In genomic region chr14:75344396-75344795, GRCh38 we compare ENCODE assay signal across 22 cellular contexts.
"Had no signal": no experiment of that assay in that cellular context is flagged by ENCODE, and none has a peak within 500 bp of the region (broad histone marks: within the 10 kb centered on the region; RNA-seq: fewer than 3 reads in every experiment).

No MANE protein-coding gene starts in this region.

- H3K4me1 Mint-ChIP-seq: mesothelial cell of epicardium had no signal

- H3K4me3 Mint-ChIP-seq: effector memory CD8-positive, alpha-beta T cell; memory B cell; mesothelial cell of epicardium; nephron progenitor cell had no signal

- H2AFZ ChIP-seq: hepatocyte had no signal

- H3K27me3 ChIP-seq: esophagus muscularis mucosa, hepatocyte, suprapubic skin, thyroid gland, upper lobe of left lung, vagina had no signal

- H3K27me3 Mint-ChIP-seq: effector memory CD8-positive, alpha-beta T cell had no signal

- H3K27ac ChIP-seq: epithelial cell of prostate, esophagus muscularis mucosa, hepatocyte, left ventricle myocardium inferior, lower lobe of right lung, suprapubic skin, thyroid gland, vagina had no signal

- H3K9me3 Mint-ChIP-seq: effector memory CD8-positive, alpha-beta T cell had no signal

- H3K4me2 ChIP-seq: hepatocyte had no signal

- H3K4me3 ChIP-seq: esophagus muscularis mucosa, hepatocyte, left ventricle myocardium inferior, lower lobe of right lung, suprapubic skin, thyroid gland, upper lobe of left lung, vagina had no signal

- H3K9me3 ChIP-seq: esophagus muscularis mucosa, lower lobe of right lung, suprapubic skin, thyroid gland, upper lobe of left lung, vagina had no signal

- ATAC-seq: effector memory CD8-positive, alpha-beta T cell; left cardiac atrium; lower lobe of right lung; stimulated activated naive CD8-positive, alpha-beta T cell treated with anti-CD3 and anti-CD28 coated beads, Interleukin-15, Interleukin-2, amounts not matched to agents 100 U/mL and 50 U/mL, for 24 hours had no signal

- H3K27ac Mint-ChIP-seq: effector memory CD8-positive, alpha-beta T cell; memory B cell; mesothelial cell of epicardium; nephron progenitor cell had no signal

- DNase-seq: effector memory CD8-positive, alpha-beta T cell; head of caudate nucleus; kidney; left cardiac atrium; left ventricle myocardium inferior; lower lobe of right lung; naive B cell; nephron progenitor cell; posterior cingulate gyrus; small intestine; stimulated activated CD4-positive, alpha-beta T cell treated with anti-CD3 and anti-CD28 coated beads, Interleukin-12 subunit alpha, Interleukin-12 subunit beta, amount 100 ng/mL, for 4 hours; stimulated activated CD4-positive, alpha-beta T cell treated with anti-CD3 and anti-CD28 coated beads, Interleukin-2, amount 100 ng/mL, for 48 hours; stimulated activated naive CD8-positive, alpha-beta T cell treated with anti-CD3 and anti-CD28 coated beads, Interleukin-15, Interleukin-2, amounts not matched to agents 100 U/mL and 50 U/mL, for 24 hours; thyroid gland; upper lobe of left lung had no signal

- H3K36me3 ChIP-seq: esophagus muscularis mucosa, left ventricle myocardium inferior, lower lobe of right lung, suprapubic skin, thyroid gland, upper lobe of left lung, vagina had no signal

- H3K36me3 Mint-ChIP-seq: mesothelial cell of epicardium had no signal

- H3K79me2 ChIP-seq: hepatocyte had no signal
